1 cellular context compared by ENCODE assay signal in genomic region chr17:5499790-5500189, GRCh38.
TF ChIP-seq lines count a peak whose summit lies in the region.

No MANE protein-coding gene starts in this region.

TF ChIP-seq in H1, 55 proteins besides CTCF, POLR2A, EP300 and RAD21:
- peak; percentile 52 for TF ChIP-seq KDM4A (IDR thresholded peaks at IDR 0.05; ENCODE audit: low read depth, low read length, severe bottlenecking)
- TF ChIP-seq CTBP2 (IDR thresholded peaks at IDR 0.05; ENCODE audit: borderline replicate concordance, insufficient read depth, insufficient read length, low read length) = no peak
- 0 out of 2 replicates have a peak, but pooled peaks have one; percentile 2 for TF ChIP-seq E2F6 (IDR thresholded peaks at IDR 0.05)
